Comparison of ENCODE assay signal across 9 cellular contexts in genomic region chr18:1273469-1273868, GRCh38.
"Had no signal": no experiment of that assay in that cellular context is flagged by ENCODE, and none has a peak within 500 bp of the region (broad histone marks: within the 10 kb centered on the region; RNA-seq: fewer than 3 reads in every experiment).

No MANE protein-coding gene starts in this region.

- H2AFZ ChIP-seq: GM23248 had no signal

- H3K27ac Mint-ChIP-seq: HFFc6, IgD-negative memory B cell had no signal

- H3K4me3 ChIP-seq: GM23248, HAP-1 had no signal

- DNase-seq: GM23248, GOT3, H7, HFFc6, KG1 had no signal

- H3K4me3 Mint-ChIP-seq: HFFc6, IgD-negative memory B cell had no signal

- H3K4me1 ChIP-seq: HAP-1 had no signal

- H3K27me3 Mint-ChIP-seq: IgD-negative memory B cell had no signal

- H3K9me3 ChIP-seq: HAP-1 had no signal

- H3K36me3 Mint-ChIP-seq: IgD-negative memory B cell had no signal

- ATAC-seq: HCT116 had no signal

- H3K4me1 Mint-ChIP-seq: IgD-negative memory B cell had no signal

- H3K36me3 ChIP-seq: HAP-1 had no signal

- H3K27ac ChIP-seq: GM23248, HL-60 had no signal

- H3K9ac ChIP-seq: GM23248 had no signal
